Comparison of ENCODE assay signal across 12 cellular contexts in the genomic region with DNA sequence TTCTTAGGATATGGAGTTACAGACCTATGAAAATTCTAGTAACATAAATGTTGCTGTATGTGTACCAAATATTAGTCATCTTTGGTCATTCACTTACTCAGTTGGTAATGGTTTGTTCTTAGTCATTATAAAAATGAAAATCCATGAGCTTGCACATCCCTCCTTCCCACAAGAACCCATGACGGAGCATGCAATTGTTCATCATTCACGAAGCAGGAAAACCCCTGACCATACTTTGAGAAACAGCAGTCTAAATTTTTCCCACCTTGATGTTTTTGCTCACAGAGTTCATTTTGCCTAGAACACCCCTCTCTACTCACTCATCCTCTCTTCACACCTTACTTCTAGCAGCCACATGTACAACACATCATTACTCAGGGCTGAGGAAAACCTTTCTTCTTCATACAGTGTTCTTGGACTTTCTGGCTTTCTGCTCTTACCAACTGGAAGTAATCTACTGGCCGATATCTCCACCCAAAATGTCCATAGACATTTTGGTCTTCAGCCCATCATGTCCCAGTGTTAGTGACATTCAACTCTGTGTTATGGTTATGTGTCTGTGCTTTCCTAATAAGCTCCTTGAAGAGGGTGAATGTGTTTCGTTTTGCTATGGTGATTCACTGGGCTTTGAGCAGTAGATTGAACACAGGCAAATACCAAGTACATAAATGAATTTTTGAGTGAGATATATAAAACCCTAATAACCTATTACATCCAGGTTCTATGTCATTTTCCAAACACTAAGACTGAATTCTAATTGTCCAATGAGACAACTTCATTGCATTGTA.
DNase-seq lines count a peak whose midpoint lies in the region; ATAC-seq and TF ChIP-seq lines count a peak whose summit lies in the region.
"Had no signal": no experiment of that assay in that cellular context is flagged by ENCODE, and none has a peak within 500 bp of the region (broad histone marks: within the 10 kb centered on the region; RNA-seq: fewer than 3 reads in every experiment).

No MANE protein-coding gene starts in this region.

- ATAC-seq in GM21390 (IDR thresholded peaks at IDR 0.05; ENCODE audit: unreplicated experiment) (peak; percentile 53), IMR-90 (ENCODE audit: low read depth) (peak; percentile 42; the same call in 1 of the 2 replicates), HG03175 (IDR thresholded peaks at IDR 0.05; ENCODE audit: unreplicated experiment) (no peak)

- intact Hi-C loops in IMR-90 (cut with micrococcal nuclease), result no loop called here
- intact Hi-C loops in ovary (cut with DNase I), result no loop called here

- H2BK15ac ChIP-seq in IMR-90 (ENCODE audit: low read depth, low read length), result no peak overlapping the region

- WGBS in IMR-90 (ENCODE audit: extremely low coverage in 2 of 2, insufficient read length in 1 of 2), 2 experiments, result 36% methylated on average over 2 of the region's 4 CpGs; no CpG with 5 or more reads in 1 of the 2 experiments
- 91 to 92% (median 92%) methylated on average over 4 of the region's 4 CpGs for WGBS in ovary, 3 donors

- no peaks in the 10 kb centered on the region for H3K4me1 Mint-ChIP-seq in glutamatergic neuron (ENCODE audit: low read depth, unreplicated experiment)

- H2BK5ac ChIP-seq in IMR-90 (ENCODE audit: low read depth, low read length, poor library complexity, severe bottlenecking), result no peak overlapping the region

- H2AK9ac ChIP-seq in IMR-90 (replicated peaks; ENCODE audit: low read depth, low read length, poor library complexity), result no peak overlapping the region

- H2AFZ ChIP-seq in IMR-90 (replicated peaks; ENCODE audit: low read length, poor library complexity), result no peak overlapping the region

- no peak overlapping the region for H3K23ac ChIP-seq in IMR-90 (ENCODE audit: low read depth, low read length)

- no peak overlapping the region for H3K27ac Mint-ChIP-seq in glutamatergic neuron (ENCODE audit: unreplicated experiment)

- no peak overlapping the region for H3K18ac ChIP-seq in IMR-90 (ENCODE audit: low read depth, low read length)

- no peak overlapping the region for H4K91ac ChIP-seq in IMR-90 (ENCODE audit: insufficient read depth, low read depth, low read length)

- CTCF ChIA-PET in IMR-90 (lab: Yijun Ruan, JAX), result no interaction called here

- no TSS peak for BruUV-seq in IMR-90 (replicated peaks; lab: Mats Ljungman, UMichigan)

- H3K79me1 ChIP-seq in IMR-90 (ENCODE audit: low read depth in 1 of 2, low read length in 2 of 2), result no peaks in the 10 kb centered on the region

- H3K27me3 ChIP-seq in IMR-90 (ENCODE audit: control insufficient read depth, insufficient read depth, low read length) (no peaks in the 10 kb centered on the region), ovary (no peaks in the 10 kb centered on the region)
- H3K27me3 ChIP-seq: cardiac muscle cell had no signal

- no peak overlapping the region for H2BK120ac ChIP-seq in IMR-90 (ENCODE audit: low read depth, low read length)

- DNase-seq in GM13976 (ENCODE audit: low spot score) (peak; percentile 11), IMR-90 (peak; percentile 89), foreskin fibroblast (peak; percentile 22 to 71), glutamatergic neuron (no peak), ovary (no peak)
- DNase-seq: NCI-H1092, NCI-H774 had no signal

- H3K9ac ChIP-seq in IMR-90 (ENCODE audit: low read depth, low read length), result no peak overlapping the region

- no peak overlapping the region for H2AK5ac ChIP-seq in IMR-90 (ENCODE audit: low read depth, low read length)

- H3K36me3 ChIP-seq in IMR-90 (ENCODE audit: control insufficient read depth, insufficient read depth, low read length) (no peaks in the 10 kb centered on the region), ovary (no peaks in the 10 kb centered on the region)
- H3K36me3 ChIP-seq: cardiac muscle cell, thoracic aorta had no signal

- no peak overlapping the region for H3K4ac ChIP-seq in IMR-90 (ENCODE audit: low read depth, low read length)

- no peak for TF ChIP-seq CTCF in GM13976 (IDR thresholded peaks at IDR 0.05; ENCODE audit: borderline replicate concordance, control extremely low read depth, extremely low read depth, insufficient read depth, missing control alignments)
- TF ChIP-seq CTCF in IMR-90 (conservative IDR thresholded peaks at IDR 0.05; ENCODE audit: low read depth, low read length), result no peak
- no peak for TF ChIP-seq CTCF in foreskin fibroblast (IDR thresholded peaks at IDR 0.05; ENCODE audit: low read depth, low read length)
- TF ChIP-seq CTCF in glutamatergic neuron (IDR thresholded peaks at IDR 0.05; ENCODE audit: partially characterized antibody, unreplicated experiment), result no peak
- no peak for TF ChIP-seq CTCF in ovary (IDR thresholded peaks at IDR 0.05)

- no peaks in the 10 kb centered on the region for H3K36me3 Mint-ChIP-seq in glutamatergic neuron (ENCODE audit: unreplicated experiment)

- dilution Hi-C loops in IMR-90 (cut with HindIII; ENCODE audit: low sequenced_read_pairs, unreplicated experiment), result no loop called here

- H3K14ac ChIP-seq in IMR-90 (replicated peaks; ENCODE audit: low read depth, low read length), result no peak overlapping the region

- H3K4me3 ChIP-seq in IMR-90 (ENCODE audit: insufficient read depth, low read depth, low read length) (no peak overlapping the region), foreskin fibroblast (ENCODE audit: low read depth in 1 of 2, low read length in 2 of 2) (no peak overlapping the region), ovary (no peak overlapping the region)
- H3K4me3 ChIP-seq: cardiac muscle cell, thoracic aorta had no signal

- H3K27ac ChIP-seq in IMR-90 (ENCODE audit: insufficient read depth, low read length) (no peak overlapping the region), ovary (no peak overlapping the region)
- H3K27ac ChIP-seq: cardiac muscle cell, HL-60, thoracic aorta had no signal

- POLR2A ChIA-PET in IMR-90 (lab: Charles Lee; ENCODE audit: unreplicated experiment), result no interaction called here

- no peak overlapping the region for H3K56ac ChIP-seq in IMR-90 (ENCODE audit: extremely low read depth, insufficient read depth, low read length)

- no peak overlapping the region for H3K4me3 Mint-ChIP-seq in glutamatergic neuron (ENCODE audit: unreplicated experiment)

- no peaks in the 10 kb centered on the region for H3K27me3 Mint-ChIP-seq in glutamatergic neuron (ENCODE audit: unreplicated experiment)

- no peaks in the 10 kb centered on the region for H4K20me1 ChIP-seq in IMR-90 (ENCODE audit: insufficient read depth, low read length)

- no peaks in the 10 kb centered on the region; the same call in 1 of the 2 replicates for H3K9me1 ChIP-seq in IMR-90 (ENCODE audit: insufficient read depth, low read length)

- TF ChIP-seq POLR2A in IMR-90 (IDR thresholded peaks at IDR 0.05; ENCODE audit: low read depth, low read length) (no peak), ovary (IDR thresholded peaks at IDR 0.05) (no peak)

- H4K5ac ChIP-seq in IMR-90 (ENCODE audit: low read depth, low read length), result no peak overlapping the region

- no peak for TF ChIP-seq EP300 in ovary (IDR thresholded peaks at IDR 0.05)

- no peak for TF ChIP-seq RAD21 in IMR-90 (IDR thresholded peaks at IDR 0.05; ENCODE audit: low read length)

- H4K8ac ChIP-seq in IMR-90 (ENCODE audit: low read depth in 2 of 2, low read length in 2 of 2), result no peak overlapping the region

- no peaks in the 10 kb centered on the region for H3K9me3 ChIP-seq in IMR-90 (ENCODE audit: control insufficient read depth, insufficient read depth, low read length)
- no peaks in the 10 kb centered on the region for H3K9me3 ChIP-seq in ovary
- H3K9me3 ChIP-seq: thoracic aorta had no signal

- no peaks in the 10 kb centered on the region for H3K9me3 Mint-ChIP-seq in glutamatergic neuron (ENCODE audit: unreplicated experiment)

- H3K4me2 ChIP-seq in IMR-90 (ENCODE audit: low read depth, low read length), result peak overlapping the region; percentile 61; the same call in 1 of the 2 replicates

- H2BK20ac ChIP-seq in IMR-90 (ENCODE audit: low read depth, low read length), result no peak overlapping the region

- in situ Hi-C loops in GM13976 (cut with MboI; ENCODE audit: low sequenced_read_pairs, unreplicated experiment) (no loop called here), IMR-90 (cut with MboI; ENCODE audit: low sequenced_read_pairs) (no loop called here)

- H3K4me1 ChIP-seq in IMR-90 (ENCODE audit: control insufficient read depth, insufficient read depth, low read length) (peaks cover 2% of the 10 kb centered on the region; the same call in 1 of the 2 replicates), ovary (ENCODE audit: insufficient read depth) (no peaks in the 10 kb centered on the region)

TF ChIP-seq in IMR-90, 13 proteins besides CTCF, POLR2A, EP300 and RAD21:
- no peak for TF ChIP-seq FOS (IDR thresholded peaks at IDR 0.05; ENCODE audit: low read depth, low read length)
- TF ChIP-seq, protein P1, sequence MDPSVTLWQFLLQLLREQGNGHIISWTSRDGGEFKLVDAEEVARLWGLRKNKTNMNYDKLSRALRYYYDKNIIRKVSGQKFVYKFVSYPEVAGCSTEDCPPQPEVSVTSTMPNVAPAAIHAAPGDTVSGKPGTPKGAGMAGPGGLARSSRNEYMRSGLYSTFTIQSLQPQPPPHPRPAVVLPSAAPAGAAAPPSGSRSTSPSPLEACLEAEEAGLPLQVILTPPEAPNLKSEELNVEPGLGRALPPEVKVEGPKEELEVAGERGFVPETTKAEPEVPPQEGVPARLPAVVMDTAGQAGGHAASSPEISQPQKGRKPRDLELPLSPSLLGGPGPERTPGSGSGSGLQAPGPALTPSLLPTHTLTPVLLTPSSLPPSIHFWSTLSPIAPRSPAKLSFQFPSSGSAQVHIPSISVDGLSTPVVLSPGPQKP (IDR thresholded peaks at IDR 0.05; ENCODE audit: borderline replicate concordance, low read depth, low read length), result no peak
- peak; percentile 12; the same call in 1 of the 2 replicates for TF ChIP-seq CEBPB (IDR thresholded peaks at IDR 0.05; ENCODE audit: low read depth, low read length)
- no peak for TF ChIP-seq CHD1 (IDR thresholded peaks at IDR 0.05; ENCODE audit: low read depth, low read length)
- TF ChIP-seq MAFK (IDR thresholded peaks at IDR 0.05; ENCODE audit: low read depth, low read length), result peak; percentile 83
TF ChIP-seq in IMR-90: peak in this region for 2.

Comparison
In these comparisons a context has a peak if more than half of its experiments do, and no peak if none do; other contexts are left out.
1. DNase-seq: peak in GM13976 (single experiment), IMR-90 (single experiment) and foreskin fibroblast (2 of 2); none in glutamatergic neuron (single experiment) and ovary (0 of 5).